In genomic region chr15:41550066-41550805, GRCh38 we compare ENCODE assay signal across 23 cellular contexts. TPM values are rescaled to one million over a fixed set of nuclear protein-coding genes. Genes with fewer than 3 reads are reported as not detected.
"Had no signal": no experiment of that assay in that cellular context is flagged by ENCODE, and none has a peak within 500 bp of the region (broad histone marks: within the 10 kb centered on the region; RNA-seq: fewer than 3 reads in every experiment).

No MANE protein-coding gene starts in this region.

- H3K27me3 ChIP-seq: colonic mucosa, pancreas, transverse colon had no signal

- H3K36me3 ChIP-seq: colonic mucosa, pancreas, prostate gland, thoracic aorta, transverse colon had no signal

- FAIRE-seq: endothelial cell of umbilical vein, pancreas had no signal

- ATAC-seq: pancreas; sciatic nerve; stimulated activated naive B cell treated with anti-CD40 and anti-IgM and Interleukin-4, amounts not matched to agents 10 μg/mL and 1 μg/mL and 100 μg/mL, for 72 hours; stimulated activated naive CD8-positive, alpha-beta T cell treated with anti-CD3 and anti-CD28 coated beads, Interleukin-15, amount 100 ng/mL, for 72 hours had no signal

- H3K36me3 Mint-ChIP-seq: naive B cell; stimulated activated naive B cell treated with anti-CD40 and anti-IgM and Interleukin-4, amounts not matched to agents 10 μg/mL and 1 μg/mL and 100 μg/mL, for 72 hours had no signal

- H3K4me1 ChIP-seq: colonic mucosa, pancreas, prostate gland, transverse colon had no signal

- H3K4me3 ChIP-seq: colonic mucosa, pancreas, prostate gland, thoracic aorta, transverse colon had no signal

- DNase-seq: colonic mucosa; dermis blood vessel endothelial cell; endodermal cell; erythroblast; foreskin melanocyte; hippocampal formation; kidney glomerular epithelial cell; mesendoderm; naive B cell; occipital lobe; pancreas; stimulated activated CD4-positive, alpha-beta T cell treated with anti-CD3 and anti-CD28 coated beads, Interleukin-2, amount 100 ng/mL, for 24 hours; stimulated activated CD4-positive, alpha-beta T cell treated with anti-CD3 and anti-CD28 coated beads, Interleukin-4, amount 100 ng/mL, for 4 hours; stimulated activated naive B cell treated with anti-CD40 and anti-IgM and Interleukin-4, amounts not matched to agents 10 μg/mL and 1 μg/mL and 100 μg/mL, for 72 hours; stimulated activated naive CD8-positive, alpha-beta T cell treated with anti-CD3 and anti-CD28 coated beads, Interleukin-15, amount 100 ng/mL, for 72 hours; transverse colon had no signal

- H3K27me3 Mint-ChIP-seq: stimulated activated naive CD8-positive, alpha-beta T cell treated with anti-CD3 and anti-CD28 coated beads, Interleukin-15, amount 100 ng/mL, for 72 hours had no signal

- H3K4me3 Mint-ChIP-seq: endodermal cell; naive B cell; nephron; stimulated activated naive B cell treated with anti-CD40 and anti-IgM and Interleukin-4, amounts not matched to agents 10 μg/mL and 1 μg/mL and 100 μg/mL, for 72 hours; stimulated activated naive CD8-positive, alpha-beta T cell treated with anti-CD3 and anti-CD28 coated beads, Interleukin-15, amount 100 ng/mL, for 72 hours had no signal

- H3K27ac Mint-ChIP-seq: endodermal cell; naive B cell; nephron; stimulated activated naive B cell treated with anti-CD40 and anti-IgM and Interleukin-4, amounts not matched to agents 10 μg/mL and 1 μg/mL and 100 μg/mL, for 72 hours; stimulated activated naive CD8-positive, alpha-beta T cell treated with anti-CD3 and anti-CD28 coated beads, Interleukin-15, amount 100 ng/mL, for 72 hours had no signal

- H3K27ac ChIP-seq: colonic mucosa, pancreas, prostate gland, thoracic aorta, transverse colon had no signal

- H3K9me3 ChIP-seq: colonic mucosa, pancreas, prostate gland, thoracic aorta, transverse colon had no signal

- H3K9me3 Mint-ChIP-seq: naive B cell; nephron; stimulated activated naive B cell treated with anti-CD40 and anti-IgM and Interleukin-4, amounts not matched to agents 10 μg/mL and 1 μg/mL and 100 μg/mL, for 72 hours; stimulated activated naive CD8-positive, alpha-beta T cell treated with anti-CD3 and anti-CD28 coated beads, Interleukin-15, amount 100 ng/mL, for 72 hours had no signal

RNA-seq across cellular contexts. Expression of gene LTK, which starts 36.6 kb away (rescaled TPM):
- total RNA-seq: dermis blood vessel endothelial cell, lung microvascular endothelial cell, occipital lobe had no signal

RNA-seq across cellular contexts. Expression of gene ITPKA, which starts 56.6 kb away (rescaled TPM):
- total RNA-seq: sciatic nerve, skeletal muscle tissue had no signal
